9 cellular contexts compared by ENCODE assay signal in the genomic region with DNA sequence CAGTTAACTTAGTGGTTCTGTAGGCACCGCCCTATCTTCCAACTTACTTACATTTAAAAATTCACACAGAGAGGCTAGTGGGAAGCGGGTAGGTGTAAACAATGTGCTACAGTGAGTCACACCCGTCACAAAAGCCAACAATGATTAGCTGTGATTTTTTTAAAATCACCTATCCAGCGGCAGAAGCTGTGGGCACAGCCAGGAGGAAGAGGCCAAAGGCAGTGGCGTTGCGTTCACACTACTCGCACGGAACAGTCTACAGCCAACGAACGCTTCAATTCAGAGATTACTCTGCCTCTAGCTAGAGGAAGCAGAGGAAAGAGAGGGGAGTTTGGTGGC. TPM values are rescaled to one million over a fixed set of nuclear protein-coding genes. Genes with fewer than 3 reads are reported as not detected.
DNase-seq lines count a peak whose midpoint lies in the region; ATAC-seq and TF ChIP-seq lines count a peak whose summit lies in the region.
"Had no signal": no experiment of that assay in that cellular context is flagged by ENCODE, and none has a peak within 500 bp of the region (broad histone marks: within the 10 kb centered on the region; RNA-seq: fewer than 3 reads in every experiment).

No MANE protein-coding gene starts in this region.

- H3K4me3 ChIP-seq in Caco-2 (ENCODE audit: low read depth, low read length): peak overlapping the region; percentile 58
- H3K4me3 ChIP-seq in iPS-18a (ENCODE audit: low read length): peak overlapping the region; percentile 95

- no peak overlapping the region for H3K27ac ChIP-seq in iPS-18a (ENCODE audit: low read length)

- CTCF ChIA-PET in Caco-2 (lab: Charles Lee): no interaction called here

- intact Hi-C loops in Caco-2 (cut with micrococcal nuclease; ENCODE audit: unreplicated experiment): no loop called here

- no peak for DNase-seq in Caco-2
- DNase-seq in stimulated activated naive CD4-positive, alpha-beta T cell (lab: John Stamatoyannopoulos, UW): no peak
- DNase-seq in UCSD-AML1 (lab: John Stamatoyannopoulos, UW; ENCODE audit: unreplicated experiment): no peak

- peak overlapping the region; percentile 67 for H3K9ac ChIP-seq in iPS-18a (ENCODE audit: low read length)

- no peaks in the 10 kb centered on the region for H3K9me3 ChIP-seq in Caco-2
- H3K9me3 ChIP-seq in iPS-18a (ENCODE audit: control insufficient read depth, low read depth, low read length): no peaks in the 10 kb centered on the region

- peaks cover 40% of the 10 kb centered on the region for H3K27me3 Mint-ChIP-seq in Caco-2 (ENCODE audit: insufficient read depth, unreplicated experiment)
- H3K27me3 Mint-ChIP-seq in activated naive CD8-positive, alpha-beta T cell: peaks cover 46% of the 10 kb centered on the region
- peaks cover 41% of the 10 kb centered on the region for H3K27me3 Mint-ChIP-seq in stimulated activated memory B cell treated with anti-CD40 and anti-IgM and Interleukin-4, amounts not matched to agents 10 μg/mL and 1 μg/mL and 100 μg/mL, for 72 hours

- H3K27ac Mint-ChIP-seq in Caco-2 (ENCODE audit: unreplicated experiment): no peak overlapping the region
- no peak overlapping the region for H3K27ac Mint-ChIP-seq in activated naive CD8-positive, alpha-beta T cell
- no peak overlapping the region for H3K27ac Mint-ChIP-seq in stimulated activated memory B cell treated with anti-CD40 and anti-IgM and Interleukin-4, amounts not matched to agents 10 μg/mL and 1 μg/mL and 100 μg/mL, for 72 hours

- TF ChIP-seq CTCF in Caco-2 (IDR thresholded peaks at IDR 0.05; ENCODE audit: insufficient read depth in 1 of 2, low read depth in 1 of 2, low read length in 1 of 2, severe bottlenecking in 1 of 2, unreplicated experiment in 1 of 2): no peak

- H3K36me3 Mint-ChIP-seq in Caco-2 (ENCODE audit: insufficient read depth, unreplicated experiment): no peaks in the 10 kb centered on the region
- H3K36me3 Mint-ChIP-seq in activated naive CD8-positive, alpha-beta T cell: no peaks in the 10 kb centered on the region
- no peaks in the 10 kb centered on the region for H3K36me3 Mint-ChIP-seq in stimulated activated memory B cell treated with anti-CD40 and anti-IgM and Interleukin-4, amounts not matched to agents 10 μg/mL and 1 μg/mL and 100 μg/mL, for 72 hours

- H3K27me3 ChIP-seq in Caco-2 (replicated peaks; ENCODE audit: control insufficient read depth, insufficient read depth, low read length) (peaks cover 2% of the 10 kb centered on the region), iPS-18a (ENCODE audit: control insufficient read depth, insufficient read depth, low read length) (peaks cover 43% of the 10 kb centered on the region)

- peak overlapping the region; percentile 79 for H3K4me3 Mint-ChIP-seq in Caco-2 (ENCODE audit: unreplicated experiment)
- H3K4me3 Mint-ChIP-seq in activated naive CD8-positive, alpha-beta T cell: peak overlapping the region; percentile 82
- peak overlapping the region; percentile 51 for H3K4me3 Mint-ChIP-seq in stimulated activated memory B cell treated with anti-CD40 and anti-IgM and Interleukin-4, amounts not matched to agents 10 μg/mL and 1 μg/mL and 100 μg/mL, for 72 hours

- POLR2A ChIA-PET in Caco-2 (lab: Charles Lee): no interaction called here

- no TSS peak for BruUV-seq in Caco-2 (replicated peaks; lab: Mats Ljungman, UMichigan)

- peaks cover 18% of the 10 kb centered on the region for H3K4me1 Mint-ChIP-seq in Caco-2 (ENCODE audit: low read depth, unreplicated experiment)
- peaks cover 33% of the 10 kb centered on the region for H3K4me1 Mint-ChIP-seq in activated naive CD8-positive, alpha-beta T cell (ENCODE audit: low read depth)
- peaks cover 29% of the 10 kb centered on the region for H3K4me1 Mint-ChIP-seq in stimulated activated memory B cell treated with anti-CD40 and anti-IgM and Interleukin-4, amounts not matched to agents 10 μg/mL and 1 μg/mL and 100 μg/mL, for 72 hours

- H3K4me1 ChIP-seq in Caco-2 (peaks cover 7% of the 10 kb centered on the region; the same call in 1 of the 2 replicates), iPS-18a (ENCODE audit: control insufficient read depth, low read depth, low read length) (peaks cover 22% of the 10 kb centered on the region)

- H3K9me3 Mint-ChIP-seq in Caco-2 (ENCODE audit: unreplicated experiment): no peaks in the 10 kb centered on the region
- no peaks in the 10 kb centered on the region for H3K9me3 Mint-ChIP-seq in activated naive CD8-positive, alpha-beta T cell (ENCODE audit: low read depth)
- H3K9me3 Mint-ChIP-seq in stimulated activated memory B cell treated with anti-CD40 and anti-IgM and Interleukin-4, amounts not matched to agents 10 μg/mL and 1 μg/mL and 100 μg/mL, for 72 hours: peaks cover 5% of the 10 kb centered on the region

- ATAC-seq in GM21367 (IDR thresholded peaks at IDR 0.05; ENCODE audit: unreplicated experiment): peak; percentile 24
- peak; percentile 34 for ATAC-seq in HG03565 (IDR thresholded peaks at IDR 0.05; ENCODE audit: unreplicated experiment)
- peak; percentile 34 for ATAC-seq in stimulated activated memory B cell treated with anti-CD40 and anti-IgM and Interleukin-4, amounts not matched to agents 10 μg/mL and 1 μg/mL and 100 μg/mL, for 72 hours

- H3K36me3 ChIP-seq in Caco-2 (ENCODE audit: control insufficient read depth, insufficient read depth, low read length) (no peaks in the 10 kb centered on the region), iPS-18a (ENCODE audit: control insufficient read depth, low read depth, low read length) (no peaks in the 10 kb centered on the region)

RNA-seq across cellular contexts. Expression of gene NLGN1, which starts 2.5 kb away (rescaled TPM):
- total RNA-seq in Caco-2 (2022): not detected in 2 replicates
- total RNA-seq: T-helper 2 cell treated with Interferon-gamma antibody and Interleukin-4, amounts not matched to agents 100 ng/mL and 5 ng/mL, for 36 hours had no signal
